Comparison of ENCODE assay signal across 16 cellular contexts in genomic region chr2:231088779-231089178, GRCh38. TPM values are rescaled to one million over a fixed set of nuclear protein-coding genes. Genes with fewer than 3 reads are reported as not detected.
DNase-seq lines count a peak whose midpoint lies in the region; ATAC-seq and TF ChIP-seq lines count a peak whose summit lies in the region.
"Had no signal": no experiment of that assay in that cellular context is flagged by ENCODE, and none has a peak within 500 bp of the region (broad histone marks: within the 10 kb centered on the region; RNA-seq: fewer than 3 reads in every experiment).

No MANE protein-coding gene starts in this region.

- H3K27me3 Mint-ChIP-seq in activated T-helper 17 cell treated with anti-CD3 and anti-CD28 coated beads, Interleukin-2, amount 50 U/mL, for 72 hours = no peaks in the 10 kb centered on the region
- peaks cover 1% of the 10 kb centered on the region for H3K27me3 Mint-ChIP-seq in glutamatergic neuron (ENCODE audit: unreplicated experiment)

- no peak overlapping the region for H3K4me3 ChIP-seq in BE2C (ENCODE audit: low read depth, low read length)
- H3K4me3 ChIP-seq: A549 had no signal

- no peaks in the 10 kb centered on the region for H3K27me3 ChIP-seq in BE2C

- no peaks in the 10 kb centered on the region; the same call in 1 of the 2 replicates for H3K9me3 ChIP-seq in BE2C
- H3K9me3 ChIP-seq: A549 had no signal

- peak overlapping the region; percentile 74 for H3K27ac Mint-ChIP-seq in activated T-helper 17 cell treated with anti-CD3 and anti-CD28 coated beads, Interleukin-2, amount 50 U/mL, for 72 hours
- peak overlapping the region; percentile 21 for H3K27ac Mint-ChIP-seq in glutamatergic neuron (ENCODE audit: unreplicated experiment)
- H3K27ac Mint-ChIP-seq in stimulated activated effector memory CD8-positive, alpha-beta T cell treated with anti-CD3 and anti-CD28 coated beads, Interleukin-12 subunit alpha, Interleukin-12 subunit beta, amount 100 ng/mL, for 72 hours = peak overlapping the region; percentile 5
- H3K27ac Mint-ChIP-seq: CD8-positive, alpha-beta T cell; H9 had no signal

- H3K36me3 ChIP-seq in BE2C = peaks cover 70% of the 10 kb centered on the region

- H3K4me1 ChIP-seq in BE2C = no peaks in the 10 kb centered on the region
- H3K4me1 ChIP-seq: A549 had no signal

- TF ChIP-seq CTCF in glutamatergic neuron (IDR thresholded peaks at IDR 0.05; ENCODE audit: partially characterized antibody, unreplicated experiment) (no peak), BE2C (IDR thresholded peaks at IDR 0.05; ENCODE audit: low read depth, low read length) (no peak)

- peaks cover 96% of the 10 kb centered on the region for H3K36me3 Mint-ChIP-seq in activated T-helper 17 cell treated with anti-CD3 and anti-CD28 coated beads, Interleukin-2, amount 50 U/mL, for 72 hours (ENCODE audit: low read depth)
- peaks cover 8% of the 10 kb centered on the region for H3K36me3 Mint-ChIP-seq in glutamatergic neuron (ENCODE audit: unreplicated experiment)
- peaks cover 90% of the 10 kb centered on the region for H3K36me3 Mint-ChIP-seq in stimulated activated effector memory CD8-positive, alpha-beta T cell treated with anti-CD3 and anti-CD28 coated beads, Interleukin-12 subunit alpha, Interleukin-12 subunit beta, amount 100 ng/mL, for 72 hours

- no peaks in the 10 kb centered on the region for H3K9me3 Mint-ChIP-seq in activated T-helper 17 cell treated with anti-CD3 and anti-CD28 coated beads, Interleukin-2, amount 50 U/mL, for 72 hours
- H3K9me3 Mint-ChIP-seq in glutamatergic neuron (ENCODE audit: unreplicated experiment) = no peaks in the 10 kb centered on the region
- no peaks in the 10 kb centered on the region for H3K9me3 Mint-ChIP-seq in stimulated activated effector memory CD8-positive, alpha-beta T cell treated with anti-CD3 and anti-CD28 coated beads, Interleukin-12 subunit alpha, Interleukin-12 subunit beta, amount 100 ng/mL, for 72 hours
- H3K9me3 Mint-ChIP-seq: CD8-positive, alpha-beta T cell; H9 had no signal

- H3K4me1 Mint-ChIP-seq in activated T-helper 17 cell treated with anti-CD3 and anti-CD28 coated beads, Interleukin-2, amount 50 U/mL, for 72 hours = peaks cover 4% of the 10 kb centered on the region
- H3K4me1 Mint-ChIP-seq in glutamatergic neuron (ENCODE audit: low read depth, unreplicated experiment) = peaks cover 7% of the 10 kb centered on the region
- no peaks in the 10 kb centered on the region for H3K4me1 Mint-ChIP-seq in stimulated activated effector memory CD8-positive, alpha-beta T cell treated with anti-CD3 and anti-CD28 coated beads, Interleukin-12 subunit alpha, Interleukin-12 subunit beta, amount 100 ng/mL, for 72 hours
- H3K4me1 Mint-ChIP-seq: H9 had no signal

- peak; percentile 4 for DNase-seq in OCI-M1 (lab: John Stamatoyannopoulos, UW)
- DNase-seq in glutamatergic neuron = no peak
- no peak for DNase-seq in stimulated activated effector memory CD8-positive, alpha-beta T cell treated with anti-CD3 and anti-CD28 coated beads, Interleukin-12 subunit alpha, Interleukin-12 subunit beta, amount 100 ng/mL, for 72 hours (ENCODE audit: low spot score in 2 of 2)
- no peak for DNase-seq in germinal center (ENCODE audit: low spot score)
- no peak for DNase-seq in BE2C
- DNase-seq: CD8-positive, alpha-beta T cell; COR-L47; DND-41; GDM1; GOT3; H9 had no signal

- no peak for ATAC-seq in activated T-helper 17 cell treated with anti-CD3 and anti-CD28 coated beads, Interleukin-2, amount 50 U/mL, for 72 hours (replicated peaks)
- no peak for ATAC-seq in stimulated activated effector memory CD8-positive, alpha-beta T cell treated with anti-CD3 and anti-CD28 coated beads, Interleukin-12 subunit alpha, Interleukin-12 subunit beta, amount 100 ng/mL, for 72 hours
- ATAC-seq: A549; CD8-positive, alpha-beta T cell had no signal

- H3K4me3 Mint-ChIP-seq in activated T-helper 17 cell treated with anti-CD3 and anti-CD28 coated beads, Interleukin-2, amount 50 U/mL, for 72 hours = no peak overlapping the region
- H3K4me3 Mint-ChIP-seq in glutamatergic neuron (ENCODE audit: unreplicated experiment) = no peak overlapping the region
- H3K4me3 Mint-ChIP-seq in stimulated activated effector memory CD8-positive, alpha-beta T cell treated with anti-CD3 and anti-CD28 coated beads, Interleukin-12 subunit alpha, Interleukin-12 subunit beta, amount 100 ng/mL, for 72 hours = no peak overlapping the region
- H3K4me3 Mint-ChIP-seq: CD14-positive monocyte; CD8-positive, alpha-beta T cell; H9 had no signal

RNA-seq across cellular contexts. Expression of gene PSMD1, which starts 32.1 kb away (rescaled TPM):
- 100 to 1,000 TPM in 1 of 2 donors, 10 to 100 TPM in 1; 70.2 to 154 TPM for total RNA-seq in activated T-helper 17 cell treated with anti-CD3 and anti-CD28 coated beads, Interleukin-2, amount 50 U/mL, for 72 hours
- total RNA-seq in glutamatergic neuron (ENCODE audit: unreplicated experiment) = 126 TPM
- polyA plus RNA-seq in BE2C (2012; ENCODE audit: insufficient read depth, insufficient read length, low read depth) = 77.9 TPM

RNA-seq across cellular contexts. Expression of gene HTR2B, which starts 36.1 kb away (rescaled TPM):
- not detected for total RNA-seq in activated T-helper 17 cell treated with anti-CD3 and anti-CD28 coated beads, Interleukin-2, amount 50 U/mL, for 72 hours
- not detected for total RNA-seq in glutamatergic neuron (ENCODE audit: unreplicated experiment)
- 8.6 TPM for polyA plus RNA-seq in BE2C (2012; ENCODE audit: insufficient read depth, insufficient read length, low read depth)
- total RNA-seq: CD8-positive, alpha-beta T cell; H9; HT-29 had no signal
- polyA plus RNA-seq: CD14-positive monocyte had no signal

RNA-seq across cellular contexts. Expression of gene C2orf72, which starts 51.5 kb away (rescaled TPM):
- 1 to 10 TPM in 1 of 2 donors, under 1 TPM in 1; 0.48 to 3.3 TPM for total RNA-seq in activated T-helper 17 cell treated with anti-CD3 and anti-CD28 coated beads, Interleukin-2, amount 50 U/mL, for 72 hours
- 0.42 TPM for total RNA-seq in glutamatergic neuron (ENCODE audit: unreplicated experiment)
- polyA plus RNA-seq in BE2C (2012; ENCODE audit: insufficient read depth, insufficient read length, low read depth) = not detected
- total RNA-seq: CD8-positive, alpha-beta T cell had no signal
- polyA plus RNA-seq: AG04450, CD14-positive monocyte had no signal

Comparison
In these comparisons a context has a peak if more than half of its experiments do, and no peak if none do; other contexts are left out.
1. H3K27ac Mint-ChIP-seq: peak in every context shown above with its lines; median percentile 74 in activated T-helper 17 cell treated with anti-CD3 and anti-CD28 coated beads, Interleukin-2, amount 50 U/mL, for 72 hours; 21 in glutamatergic neuron; 5 in stimulated activated effector memory CD8-positive, alpha-beta T cell treated with anti-CD3 and anti-CD28 coated beads, Interleukin-12 subunit alpha, Interleukin-12 subunit beta, amount 100 ng/mL, for 72 hours.